8 cellular contexts compared by ENCODE assay signal in genomic region chrX:129957241-129958099, GRCh38. TPM values are rescaled to one million over a fixed set of nuclear protein-coding genes. Genes with fewer than 3 reads are reported as not detected.
DNase-seq lines count a peak whose midpoint lies in the region; ATAC-seq and TF ChIP-seq lines count a peak whose summit lies in the region.

No MANE protein-coding gene starts in this region.

- WGBS in gastroesophageal sphincter (ENCODE audit: low coverage in 1 of 2), 2 donors, result 72% methylated on average over 6 of the region's 56 CpGs; no CpG with 5 or more reads in 1 of the 2 donors

- peak; percentile 58 for ATAC-seq in HG02973 (IDR thresholded peaks at IDR 0.05; ENCODE audit: unreplicated experiment)
- ATAC-seq in gastroesophageal sphincter, result peak; percentile 71

- DNase-seq in BJ (ENCODE audit: low read depth), result no peak
- peak; percentile 84 for DNase-seq in NCI-H510A (lab: John Stamatoyannopoulos, UW)
- DNase-seq in activated T-cell treated with anti-CD3 and anti-CD28 coated beads, Interleukin-2, amount 50 U/mL, for 1 hour, result peak; percentile 35
- DNase-seq in occipital lobe (lab: John Stamatoyannopoulos, UW), result peak; percentile 15
- DNase-seq in midbrain (lab: John Stamatoyannopoulos, UW), result no peak

- no peaks in the 10 kb centered on the region for H3K9me3 ChIP-seq in gastroesophageal sphincter

- CTCF ChIA-PET in BJ (lab: Yijun Ruan, JAX), result no interaction called here

- H3K27ac ChIP-seq in gastroesophageal sphincter, result peak overlapping the region in 3 of 4 donors; percentile 33 to 54 (median 53)

- no peaks in the 10 kb centered on the region for H3K27me3 ChIP-seq in BJ (ENCODE audit: control insufficient read depth, insufficient read depth, low read length)
- no peaks in the 10 kb centered on the region for H3K27me3 ChIP-seq in gastroesophageal sphincter

- TF ChIP-seq CTCF in BJ (IDR thresholded peaks at IDR 0.05; ENCODE audit: insufficient read depth, low read depth, low read length) (no peak), gastroesophageal sphincter (IDR thresholded peaks at IDR 0.05) (no peak)

- H3K36me3 ChIP-seq in BJ (ENCODE audit: control insufficient read depth, insufficient read depth, low read length), result no peaks in the 10 kb centered on the region
- H3K36me3 ChIP-seq in gastroesophageal sphincter, result no peaks in the 10 kb centered on the region

- H3K4me3 ChIP-seq in BJ (ENCODE audit: low read depth, low read length) (peak overlapping the region; percentile 31), gastroesophageal sphincter (peak overlapping the region; percentile 49 to 51)

- TF ChIP-seq POLR2A in GM18526 (IDR thresholded peaks at IDR 0.05; ENCODE audit: extremely low read depth, insufficient read length) (peak; percentile 74), gastroesophageal sphincter (IDR thresholded peaks at IDR 0.05) (peak in 1 of 2 donors; percentile 38)

- H3K4me1 ChIP-seq in gastroesophageal sphincter, result peaks cover 0 to 6% (median 0%) of the 10 kb centered on the region in 3 donors

- no peak for TF ChIP-seq EP300 in gastroesophageal sphincter (IDR thresholded peaks at IDR 0.05)

- POLR2A ChIA-PET in BJ (lab: Charles Lee), result no interaction called here

RNA-seq across cellular contexts. Expression of gene BCORL1, which starts 25.0 kb away (rescaled TPM):
- 0.76 and 1.5 TPM in 2 replicates for polyA plus RNA-seq in BJ (2011; rRNA removed)
- polyA minus RNA-seq in BJ (2011; rRNA and poly(A)+ RNA removed), result 2.2 and 3.9 TPM in 2 replicates
- total RNA-seq in gastroesophageal sphincter, result 10 to 100 TPM in 1 of 4 donors, 1 to 10 TPM in 3; 2.8 to 10.4 (median 6.6) TPM
- 3.7 TPM for total RNA-seq in occipital lobe

RNA-seq across cellular contexts. Expression of gene UTP14A, which starts 51.5 kb away (rescaled TPM):
- 12.0 and 20.0 TPM in 2 replicates for polyA plus RNA-seq in BJ (2011; rRNA removed)
- polyA minus RNA-seq in BJ (2011; rRNA and poly(A)+ RNA removed), result 5.9 and 6.1 TPM in 2 replicates
- 10 to 100 TPM; 12.5 to 17.6 (median 15.9) TPM for total RNA-seq in gastroesophageal sphincter
- 11.7 TPM for total RNA-seq in occipital lobe

Comparison
In these comparisons a context has a peak if more than half of its experiments do, and no peak if none do; other contexts are left out.
1. DNase-seq: peak in NCI-H510A (single experiment), activated T-cell treated with anti-CD3 and anti-CD28 coated beads, Interleukin-2, amount 50 U/mL, for 1 hour (single experiment) and occipital lobe (single experiment); none in BJ (single experiment) and midbrain (single experiment).